Comparison of ENCODE assay signal across 13 cellular contexts in genomic region chr12:43754015-43754414, GRCh38. TPM values are rescaled to one million over a fixed set of nuclear protein-coding genes. Genes with fewer than 3 reads are reported as not detected.
A peak's percentile ranks its signal among the peaks of the same experiment; 100 is the strongest.
DNase-seq lines count a peak whose midpoint lies in the region; ATAC-seq and TF ChIP-seq lines count a peak whose summit lies in the region.
"Had no signal": no experiment of that assay in that cellular context is flagged by ENCODE, and none has a peak within 500 bp of the region (broad histone marks: within the 10 kb centered on the region; RNA-seq: fewer than 3 reads in every experiment).

No MANE protein-coding gene starts in this region.

- TF ChIP-seq CTCF in KMS-11 (conservative IDR thresholded peaks at IDR 0.05; ENCODE audit: low read depth, low read length): no peak
- TF ChIP-seq CTCF in MM.1S (IDR thresholded peaks at IDR 0.05; ENCODE audit: low read length): no peak
- TF ChIP-seq CTCF in SU-DHL-6 (IDR thresholded peaks at IDR 0.05; ENCODE audit: insufficient read depth, low read length, poor library complexity, severe bottlenecking): no peak
- no peak for TF ChIP-seq CTCF in neural cell (IDR thresholded peaks at IDR 0.05; ENCODE audit: poor library complexity, severe bottlenecking)
- TF ChIP-seq CTCF in psoas muscle (IDR thresholded peaks at IDR 0.05): no peak

- 91 to 95% (median 93%) methylated on average over 3 of the region's 3 CpGs for WGBS in psoas muscle, 3 donors

- intact Hi-C loops in psoas muscle (cut with DNase I): no loop called here

- no peak for TF ChIP-seq RAD21 in neural cell (conservative IDR thresholded peaks at IDR 0.05)

- no peak overlapping the region for H3K27ac ChIP-seq in KMS-11
- H3K27ac ChIP-seq in MM.1S (ENCODE audit: low read length): no peak overlapping the region
- H3K27ac ChIP-seq in SU-DHL-6 (ENCODE audit: low read depth, low read length): no peak overlapping the region
- H3K27ac ChIP-seq in neural cell (ENCODE audit: low read length): no peak overlapping the region
- H3K27ac ChIP-seq in psoas muscle: no peak overlapping the region
- H3K27ac ChIP-seq: GM23248 had no signal

- H3K4me1 ChIP-seq in KMS-11 (ENCODE audit: low read depth, poor library complexity, severe bottlenecking) (peaks cover 36% of the 10 kb centered on the region), MM.1S (ENCODE audit: low read length) (peaks cover 18% of the 10 kb centered on the region), psoas muscle (peaks cover 8% of the 10 kb centered on the region)

- DNase-seq in MM.1S: no peak
- DNase-seq in psoas muscle: no peak
- DNase-seq: C1 segment of cervical spinal cord; Calu3; CD4-positive, alpha-beta T cell; DMS 273 treated with DMSO at 0.1 percent for 48 hours; GM23248; H7 had no signal

- H2AFZ ChIP-seq in KMS-11 (ENCODE audit: low read depth) (no peak overlapping the region), MM.1S (ENCODE audit: low read length) (no peak overlapping the region), SU-DHL-6 (ENCODE audit: low read depth, low read length, severe bottlenecking) (no peak overlapping the region), neural cell (ENCODE audit: low read depth, low read length) (no peak overlapping the region)
- H2AFZ ChIP-seq: GM23248 had no signal

- H4K20me1 ChIP-seq in KMS-11 (ENCODE audit: insufficient read depth) (no peaks in the 10 kb centered on the region), MM.1S (ENCODE audit: insufficient read depth, low read length) (no peaks in the 10 kb centered on the region), SU-DHL-6 (ENCODE audit: low read depth, low read length) (0 out of 2 replicates have a peak, but pooled peaks cover 5% of the 10 kb centered on the region), neural cell (ENCODE audit: insufficient read depth) (no peaks in the 10 kb centered on the region)

- H3F3A ChIP-seq in MM.1S (ENCODE audit: insufficient read depth, low read length) (peaks cover 3% of the 10 kb centered on the region), SU-DHL-6 (ENCODE audit: insufficient read depth) (peaks cover 2% of the 10 kb centered on the region; the same call in 1 of the 2 replicates), neural cell (ENCODE audit: insufficient read depth, low read length, poor library complexity, severe bottlenecking) (no peaks in the 10 kb centered on the region)

- H3K4me2 ChIP-seq in KMS-11 (peak overlapping the region; percentile 15; the same call in 1 of the 2 replicates), MM.1S (ENCODE audit: low read depth, low read length) (peak overlapping the region; percentile 24; the same call in 1 of the 2 replicates), SU-DHL-6 (ENCODE audit: low read depth, low read length, poor library complexity, severe bottlenecking) (peak overlapping the region; percentile 46), neural cell (ENCODE audit: low read length) (no peak overlapping the region)

- H3K9ac ChIP-seq in KMS-11 (no peak overlapping the region), MM.1S (ENCODE audit: low read length) (no peak overlapping the region), SU-DHL-6 (ENCODE audit: low read length) (no peak overlapping the region), neural cell (ENCODE audit: low read length) (no peak overlapping the region)
- H3K9ac ChIP-seq: GM23248 had no signal

- H3K27me3 ChIP-seq in KMS-11 (ENCODE audit: insufficient read depth, low read depth): peaks cover 5% of the 10 kb centered on the region; the same call in 1 of the 2 replicates
- H3K27me3 ChIP-seq in MM.1S (replicated peaks; ENCODE audit: insufficient read depth, low read length): no peaks in the 10 kb centered on the region
- no peaks in the 10 kb centered on the region for H3K27me3 ChIP-seq in SU-DHL-6 (ENCODE audit: low read length)
- no peaks in the 10 kb centered on the region for H3K27me3 ChIP-seq in neural cell (ENCODE audit: insufficient read depth, low read depth, low read length)
- H3K27me3 ChIP-seq in psoas muscle (ENCODE audit: insufficient read depth in 3 of 3, low read length in 2 of 3): no peaks in the 10 kb centered on the region

- no peak for ATAC-seq in HG03521 (IDR thresholded peaks at IDR 0.05; ENCODE audit: unreplicated experiment)
- ATAC-seq in GM19467 (IDR thresholded peaks at IDR 0.05; ENCODE audit: unreplicated experiment): no peak
- ATAC-seq in psoas muscle: no peak

- H3K4me3 ChIP-seq in KMS-11 (IDR thresholded peaks at IDR 0.05; ENCODE audit: insufficient read depth, low read depth, low read length): no peak overlapping the region
- no peak overlapping the region for H3K4me3 ChIP-seq in MM.1S (ENCODE audit: low read length)
- H3K4me3 ChIP-seq in SU-DHL-6 (ENCODE audit: insufficient read depth, low read length, poor library complexity, severe bottlenecking): no peak overlapping the region
- H3K4me3 ChIP-seq in neural cell (ENCODE audit: low read length): peak overlapping the region; percentile 36
- H3K4me3 ChIP-seq in psoas muscle: no peak overlapping the region
- H3K4me3 ChIP-seq: GM23248 had no signal

- H3K79me2 ChIP-seq in KMS-11 (ENCODE audit: insufficient read depth, low read depth): peaks cover 20% of the 10 kb centered on the region; the same call in 1 of the 2 replicates
- peaks cover 40% of the 10 kb centered on the region for H3K79me2 ChIP-seq in MM.1S (ENCODE audit: low read length)
- peaks cover 61% of the 10 kb centered on the region for H3K79me2 ChIP-seq in SU-DHL-6 (ENCODE audit: insufficient read depth, low read length)
- H3K79me2 ChIP-seq in neural cell (replicated peaks; ENCODE audit: insufficient read depth, low read length): no peaks in the 10 kb centered on the region

- no peaks in the 10 kb centered on the region for H3K9me2 ChIP-seq in MM.1S (replicated peaks; ENCODE audit: insufficient read depth, low read length)
- no peaks in the 10 kb centered on the region for H3K9me2 ChIP-seq in SU-DHL-6 (replicated peaks; ENCODE audit: insufficient read depth, low read length)
- no peaks in the 10 kb centered on the region for H3K9me2 ChIP-seq in neural cell (ENCODE audit: insufficient read depth, low read length)

- H3K36me3 ChIP-seq in KMS-11 (ENCODE audit: insufficient read depth) (0 out of 2 replicates have a peak, but pooled peaks cover 6% of the 10 kb centered on the region), MM.1S (replicated peaks; ENCODE audit: insufficient read depth, low read length) (peaks cover 4% of the 10 kb centered on the region; the same call in 1 of the 2 replicates), SU-DHL-6 (ENCODE audit: low read length) (peaks cover 36% of the 10 kb centered on the region), neural cell (ENCODE audit: insufficient read depth, low read length) (no peaks in the 10 kb centered on the region), psoas muscle (ENCODE audit: insufficient read depth in 1 of 2, low read depth in 1 of 2) (peaks cover 0 to 14% of the 10 kb centered on the region in 2 donors)

- H3K9me3 ChIP-seq in MM.1S (replicated peaks; ENCODE audit: insufficient read depth, low read length) (no peaks in the 10 kb centered on the region), SU-DHL-6 (ENCODE audit: insufficient read depth, low read length) (no peaks in the 10 kb centered on the region), neural cell (ENCODE audit: low read length) (no peaks in the 10 kb centered on the region), psoas muscle (no peaks in the 10 kb centered on the region)

- no peak for TF ChIP-seq EP300 in neural cell (conservative IDR thresholded peaks at IDR 0.05; ENCODE audit: poor library complexity, severe bottlenecking)

TF ChIP-seq in neural cell, 6 proteins besides CTCF, POLR2A, EP300 and RAD21:
- no peak for TF ChIP-seq MXI1 (conservative IDR thresholded peaks at IDR 0.05; ENCODE audit: poor library complexity, severe bottlenecking)
- TF ChIP-seq POLR2AphosphoS5 (IDR thresholded peaks at IDR 0.05): no peak
- no peak for TF ChIP-seq REST (IDR thresholded peaks at IDR 0.05; ENCODE audit: borderline replicate concordance)
- TF ChIP-seq TAF1 (IDR thresholded peaks at IDR 0.05; ENCODE audit: low read depth): no peak
- TF ChIP-seq EZH2 (IDR thresholded peaks at IDR 0.05; ENCODE audit: borderline replicate concordance, insufficient read depth, low read length, poor library complexity, severe bottlenecking): no peak
- TF ChIP-seq SMC3 (conservative IDR thresholded peaks at IDR 0.05; ENCODE audit: poor library complexity): no peak

RNA-seq across cellular contexts. Expression of gene PUS7L, which starts 4.6 kb away (rescaled TPM):
- polyA plus RNA-seq in neural cell: 24.7 and 29.2 TPM in 2 replicates
- polyA minus RNA-seq in neural cell: 31.7 and 42.4 TPM in 2 replicates
- 1 to 10 TPM; 2.8 to 4.7 (median 4.0) TPM for total RNA-seq in psoas muscle
- polyA plus RNA-seq in psoas muscle: 1 to 10 TPM; 1.3 to 3.2 (median 1.4) TPM

RNA-seq across cellular contexts. Expression of gene IRAK4, which starts 4.7 kb away (rescaled TPM):
- 5.7 and 7.0 TPM in 2 replicates for polyA plus RNA-seq in neural cell
- 5.8 and 6.1 TPM in 2 replicates for polyA minus RNA-seq in neural cell
- total RNA-seq in psoas muscle: 1 to 10 TPM; 3.0 to 4.7 (median 3.5) TPM
- polyA plus RNA-seq in psoas muscle: 1 to 10 TPM; 2.2 to 3.6 (median 2.9) TPM

RNA-seq across cellular contexts. Expression of gene TWF1, which starts 52.1 kb away (rescaled TPM):
- polyA plus RNA-seq in neural cell (96.2 and 97.2 TPM in 2 replicates), psoas muscle (10 to 100 TPM in 1 of 3 donors, 1 to 10 TPM in 2; 5.8 to 10.7 (median 9.6) TPM)
- 104 and 111 TPM in 2 replicates for polyA minus RNA-seq in neural cell
- 10 to 100 TPM in 1 of 4 donors, 1 to 10 TPM in 3; 6.2 to 12.7 (median 9.2) TPM for total RNA-seq in psoas muscle
